21 cellular contexts compared by ENCODE assay signal in genomic region chr4:178309890-178310289, GRCh38.
"Had no signal": no experiment of that assay in that cellular context is flagged by ENCODE, and none has a peak within 500 bp of the region (broad histone marks: within the 10 kb centered on the region; RNA-seq: fewer than 3 reads in every experiment).

No MANE protein-coding gene starts in this region.

- H3K27me3 ChIP-seq: esophagus squamous epithelium, gastroesophageal sphincter, right atrium auricular region, suprapubic skin, tibial nerve, upper lobe of right lung, vagina had no signal

- H3K27ac ChIP-seq: esophagus squamous epithelium, gastroesophageal sphincter, right atrium auricular region, suprapubic skin, tibial nerve, upper lobe of right lung, vagina had no signal

- H3K4me1 ChIP-seq: esophagus squamous epithelium, gastroesophageal sphincter, right atrium auricular region, suprapubic skin, tibial nerve, upper lobe of right lung, vagina had no signal

- DNase-seq: effector memory CD4-positive, alpha-beta T cell; esophagus squamous epithelium; foreskin fibroblast; immature natural killer cell; left colon; left ventricle myocardium superior; mesendoderm; naive thymus-derived CD4-positive, alpha-beta T cell; nephron progenitor cell; posterior cingulate gyrus; small intestine; stimulated activated CD4-positive, alpha-beta T cell treated with anti-CD3 and anti-CD28 coated beads, Interleukin-2, amount 100 ng/mL, for 48 hours; stimulated activated CD8-positive, alpha-beta memory T cell treated with anti-CD3 and anti-CD28 coated beads, Interleukin-4, amount 100 ng/mL, for 48 hours; stimulated activated naive CD8-positive, alpha-beta T cell treated with anti-CD3 and anti-CD28 coated beads, Interleukin-15, Interleukin-2, amounts not matched to agents 100 U/mL and 50 U/mL, for 24 hours; upper lobe of right lung had no signal

- H3K9me3 ChIP-seq: esophagus squamous epithelium, gastroesophageal sphincter, right atrium auricular region, suprapubic skin, tibial nerve, upper lobe of right lung, vagina had no signal

- H3K4me3 ChIP-seq: esophagus squamous epithelium, gastroesophageal sphincter, lung, right atrium auricular region, suprapubic skin, tibial nerve, upper lobe of right lung, vagina had no signal

- H3K36me3 ChIP-seq: esophagus squamous epithelium, gastroesophageal sphincter, right atrium auricular region, suprapubic skin, tibial nerve, upper lobe of right lung, vagina had no signal
